Comparison of ENCODE assay signal across 20 cellular contexts in the genomic region with DNA sequence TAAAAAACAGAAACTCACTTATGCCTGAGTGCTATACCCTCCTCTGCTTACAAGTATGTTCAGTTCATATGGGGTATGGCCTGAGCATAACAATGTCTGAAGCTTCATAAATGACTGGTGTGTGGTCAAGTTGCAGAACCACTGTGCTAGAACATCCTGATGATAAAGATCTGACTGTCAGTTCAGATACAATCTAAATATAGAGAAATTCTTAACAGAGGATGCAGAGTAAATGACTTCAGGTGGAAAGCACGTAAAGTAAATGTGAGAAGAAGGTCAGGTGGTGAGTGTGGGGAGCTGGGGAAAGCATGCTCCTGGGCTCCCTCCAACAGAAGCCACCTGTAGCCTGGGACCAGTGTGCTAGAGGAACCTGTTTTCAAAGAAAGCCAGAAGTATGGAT.
DNase-seq lines count a peak whose midpoint lies in the region; ATAC-seq and TF ChIP-seq lines count a peak whose summit lies in the region.
"Had no signal": no experiment of that assay in that cellular context is flagged by ENCODE, and none has a peak within 500 bp of the region (broad histone marks: within the 10 kb centered on the region; RNA-seq: fewer than 3 reads in every experiment).

No MANE protein-coding gene starts in this region.

- no peak overlapping the region for H3K4me3 ChIP-seq in neural progenitor cell

- H3K27me3 ChIP-seq in neural progenitor cell, result no peaks in the 10 kb centered on the region
- H3K27me3 ChIP-seq: BE2C had no signal

- no peak overlapping the region for H3K27ac Mint-ChIP-seq in activated CD8-positive, alpha-beta T cell treated with anti-CD3 and anti-CD28 coated beads, Interleukin-2, amount 10 ng/mL, durations not matched to agents 7 days and 5 days
- no peak overlapping the region for H3K27ac Mint-ChIP-seq in neural progenitor cell
- H3K27ac Mint-ChIP-seq: brain; effector memory CD8-positive, alpha-beta T cell; HFFc6; natural killer cell treated with Interleukin-12 subunit alpha and Interleukin-12 subunit beta and Interleukin-15 and Interleukin-18, amount 100 ng/mL, for 72 hours; T-cell had no signal

- no peak overlapping the region for H3K9ac ChIP-seq in neural progenitor cell

- H3K27me3 Mint-ChIP-seq in activated CD8-positive, alpha-beta T cell treated with anti-CD3 and anti-CD28 coated beads, Interleukin-2, amount 10 ng/mL, durations not matched to agents 7 days and 5 days (ENCODE audit: low read depth), result no peaks in the 10 kb centered on the region
- H3K27me3 Mint-ChIP-seq in neural progenitor cell (ENCODE audit: insufficient read depth, low read depth), result no peaks in the 10 kb centered on the region
- H3K27me3 Mint-ChIP-seq: effector memory CD8-positive, alpha-beta T cell; natural killer cell treated with Interleukin-12 subunit alpha and Interleukin-12 subunit beta and Interleukin-15 and Interleukin-18, amount 100 ng/mL, for 72 hours; T-cell had no signal

- CTCF ChIA-PET in GM10248 (lab: Yijun Ruan, JAX), result interaction anchor here (0.9 to 1.6 kb wide), 7 partner anchors 9 to 177 kb away, joined by 3 to 5 read pairs (median 3); no protein-coding TSS in a partner anchor
- CTCF ChIA-PET in activated CD8-positive, alpha-beta T cell treated with anti-CD3 and anti-CD28 coated beads, Interleukin-2, amount 10 ng/mL, durations not matched to agents 7 days and 5 days (lab: Charles Lee), result no interaction called here

- DNase-seq in GM10248 (ENCODE audit: extremely low spot score), result peak; percentile 23
- no peak for DNase-seq in NCI-H345 treated with DMSO at 0.1 percent for 48 hours (lab: John Stamatoyannopoulos, UW; ENCODE audit: unreplicated experiment)
- DNase-seq in dermis blood vessel endothelial cell, result no peak
- DNase-seq in activated CD8-positive, alpha-beta T cell treated with anti-CD3 and anti-CD28 coated beads, Interleukin-2, amount 10 ng/mL, durations not matched to agents 7 days and 5 days, result no peak
- no peak for DNase-seq in neural progenitor cell (ENCODE audit: low spot score)
- DNase-seq: activated CD8-positive, alpha-beta memory T cell treated with anti-CD3 and anti-CD28 coated beads, Interleukin-2, amount 50 U/mL, for 48 hours; BE2C; COR-L47; DND-41; effector memory CD8-positive, alpha-beta T cell; HFFc6; NCI-H1436; NCI-H526 treated with DMSO at 0.1 percent for 48 hours; stimulated activated naive CD4-positive, alpha-beta T cell; T-cell had no signal

- H3K4me1 ChIP-seq in neural progenitor cell, result no peaks in the 10 kb centered on the region
- H3K4me1 ChIP-seq: BE2C had no signal

- TF ChIP-seq CTCF in GM10248 (IDR thresholded peaks at IDR 0.05; ENCODE audit: control extremely low read depth, extremely low read depth, low read depth, missing control alignments) (no peak), neural progenitor cell (IDR thresholded peaks at IDR 0.05) (no peak)

- no peaks in the 10 kb centered on the region for H3K9me3 ChIP-seq in neural progenitor cell (ENCODE audit: low read depth)
- H3K9me3 ChIP-seq: BE2C had no signal

- H3K27ac ChIP-seq in neural progenitor cell, result no peak overlapping the region

- H2AFZ ChIP-seq in neural progenitor cell (replicated peaks), result no peak overlapping the region

- no peak overlapping the region for H3K4me2 ChIP-seq in neural progenitor cell

- no peaks in the 10 kb centered on the region for H4K20me1 ChIP-seq in neural progenitor cell (ENCODE audit: low read depth)

- ATAC-seq in GM18867 (IDR thresholded peaks at IDR 0.05; ENCODE audit: unreplicated experiment) (peak; percentile 79), HG02763 (IDR thresholded peaks at IDR 0.05; ENCODE audit: unreplicated experiment) (peak; percentile 61), HG03571 (IDR thresholded peaks at IDR 0.05; ENCODE audit: unreplicated experiment) (peak; percentile 57)
- no peak for ATAC-seq in activated CD8-positive, alpha-beta T cell treated with anti-CD3 and anti-CD28 coated beads, Interleukin-2, amount 10 ng/mL, durations not matched to agents 7 days and 5 days
- ATAC-seq: effector memory CD8-positive, alpha-beta T cell; T-cell had no signal

- H3K4me1 Mint-ChIP-seq in activated CD8-positive, alpha-beta T cell treated with anti-CD3 and anti-CD28 coated beads, Interleukin-2, amount 10 ng/mL, durations not matched to agents 7 days and 5 days (ENCODE audit: low read depth), result no peaks in the 10 kb centered on the region
- H3K4me1 Mint-ChIP-seq in neural progenitor cell, result no peaks in the 10 kb centered on the region
- H3K4me1 Mint-ChIP-seq: T-cell had no signal

- peaks cover 13% of the 10 kb centered on the region for H3K9me3 Mint-ChIP-seq in activated CD8-positive, alpha-beta T cell treated with anti-CD3 and anti-CD28 coated beads, Interleukin-2, amount 10 ng/mL, durations not matched to agents 7 days and 5 days (ENCODE audit: insufficient read depth)
- H3K9me3 Mint-ChIP-seq in neural progenitor cell, result peaks cover 6% of the 10 kb centered on the region

- no peaks in the 10 kb centered on the region for H3K79me2 ChIP-seq in neural progenitor cell (ENCODE audit: low read depth)

- no peak overlapping the region for H3K4me3 Mint-ChIP-seq in activated CD8-positive, alpha-beta T cell treated with anti-CD3 and anti-CD28 coated beads, Interleukin-2, amount 10 ng/mL, durations not matched to agents 7 days and 5 days
- no peak overlapping the region for H3K4me3 Mint-ChIP-seq in neural progenitor cell
- H3K4me3 Mint-ChIP-seq: brain; effector memory CD8-positive, alpha-beta T cell; HFFc6; natural killer cell treated with Interleukin-12 subunit alpha and Interleukin-12 subunit beta and Interleukin-15 and Interleukin-18, amount 100 ng/mL, for 72 hours; T-cell had no signal

- POLR2A ChIA-PET in GM10248 (lab: Yijun Ruan, JAX), result no interaction called here
- POLR2A ChIA-PET in activated CD8-positive, alpha-beta T cell treated with anti-CD3 and anti-CD28 coated beads, Interleukin-2, amount 10 ng/mL, durations not matched to agents 7 days and 5 days (lab: Charles Lee), result no interaction called here

- H3K36me3 ChIP-seq in neural progenitor cell, result no peaks in the 10 kb centered on the region
- H3K36me3 ChIP-seq: BE2C had no signal

- no peaks in the 10 kb centered on the region for H3K36me3 Mint-ChIP-seq in activated CD8-positive, alpha-beta T cell treated with anti-CD3 and anti-CD28 coated beads, Interleukin-2, amount 10 ng/mL, durations not matched to agents 7 days and 5 days (ENCODE audit: low read depth)
- no peaks in the 10 kb centered on the region for H3K36me3 Mint-ChIP-seq in neural progenitor cell
- H3K36me3 Mint-ChIP-seq: brain, T-cell had no signal

- no peaks in the 10 kb centered on the region for H3F3A ChIP-seq in neural progenitor cell (ENCODE audit: low read depth)
